In genomic region chr18:37566479-37567060, GRCh38 we compare ENCODE assay signal across 9 cellular contexts. TPM values are rescaled to one million over a fixed set of nuclear protein-coding genes. Genes with fewer than 3 reads are reported as not detected.
DNase-seq lines count a peak whose midpoint lies in the region; ATAC-seq and TF ChIP-seq lines count a peak whose summit lies in the region.
"Had no signal": no experiment of that assay in that cellular context is flagged by ENCODE, and none has a peak within 500 bp of the region (broad histone marks: within the 10 kb centered on the region; RNA-seq: fewer than 3 reads in every experiment).

No MANE protein-coding gene starts in this region.

- TF ChIP-seq CTCF in C4-2B (conservative IDR thresholded peaks at IDR 0.05) = no peak

- POLR2A ChIA-PET in naive thymus-derived CD8-positive, alpha-beta T cell (lab: Charles Lee) = no interaction called here

- DNase-seq in NCI-H1092 treated with DMSO at 0.1 percent for 48 hours (lab: John Stamatoyannopoulos, UW) (peak; percentile 89), ACHN (no peak), G401 (ENCODE audit: low spot score) (no peak), GDM1 (lab: John Stamatoyannopoulos, UW) (no peak)
- DNase-seq in effector memory CD8-positive, alpha-beta T cell = no peak
- DNase-seq in naive thymus-derived CD8-positive, alpha-beta T cell = no peak

- H3K27ac Mint-ChIP-seq in effector memory CD8-positive, alpha-beta T cell = no peak overlapping the region
- no peak overlapping the region for H3K27ac Mint-ChIP-seq in naive thymus-derived CD8-positive, alpha-beta T cell

- peak overlapping the region; percentile 40 to 53 for H3K4me3 Mint-ChIP-seq in effector memory CD8-positive, alpha-beta T cell
- peak overlapping the region; percentile 43 to 72 (median 62) for H3K4me3 Mint-ChIP-seq in naive thymus-derived CD8-positive, alpha-beta T cell

- H3K27ac ChIP-seq in C4-2B = peak overlapping the region; percentile 26; the same call in 1 of the 2 replicates
- H3K27ac ChIP-seq: SK-N-MC had no signal

- H3K4me1 Mint-ChIP-seq in effector memory CD8-positive, alpha-beta T cell (ENCODE audit: low read depth in 2 of 2) = peaks cover 10 to 14% of the 10 kb centered on the region in 2 donors
- peaks cover 11 to 24% (median 16%) of the 10 kb centered on the region in 4 donors for H3K4me1 Mint-ChIP-seq in naive thymus-derived CD8-positive, alpha-beta T cell

- in situ Hi-C loops in ACHN (cut with HindIII; ENCODE audit: low pct_ligation_motif_present, low pct_unique_long_range_greater_than_20kb, low sequenced_read_pairs) (no loop called here), G401 (cut with HindIII; ENCODE audit: low sequenced_read_pairs) (no loop called here)

- H3K27me3 Mint-ChIP-seq in effector memory CD8-positive, alpha-beta T cell = peaks cover 72 to 91% of the 10 kb centered on the region in 2 donors
- H3K27me3 Mint-ChIP-seq in naive thymus-derived CD8-positive, alpha-beta T cell = peaks cover 44 to 87% (median 65%) of the 10 kb centered on the region in 5 donors

- peaks cover 0 to 2% of the 10 kb centered on the region in 2 donors for H3K9me3 Mint-ChIP-seq in effector memory CD8-positive, alpha-beta T cell
- H3K9me3 Mint-ChIP-seq in naive thymus-derived CD8-positive, alpha-beta T cell = peaks cover 0 to 16% (median 3%) of the 10 kb centered on the region in 9 donors

- no peaks in the 10 kb centered on the region for H3K36me3 Mint-ChIP-seq in effector memory CD8-positive, alpha-beta T cell (ENCODE audit: insufficient read depth)
- peaks cover 2 to 7% (median 6%) of the 10 kb centered on the region in 3 donors for H3K36me3 Mint-ChIP-seq in naive thymus-derived CD8-positive, alpha-beta T cell

- no peak for ATAC-seq in effector memory CD8-positive, alpha-beta T cell (replicated peaks)
- no peak for ATAC-seq in naive thymus-derived CD8-positive, alpha-beta T cell
- no peak for ATAC-seq in HG03521 (IDR thresholded peaks at IDR 0.05; ENCODE audit: unreplicated experiment)

RNA-seq across cellular contexts. Expression of gene CELF4, which starts 1.0 kb away (rescaled TPM):
- total RNA-seq in naive thymus-derived CD8-positive, alpha-beta T cell = not detected
- polyA plus RNA-seq in naive thymus-derived CD8-positive, alpha-beta T cell = under 1 TPM in 2 of 3 donors, not detected in 1; 0.08 to 0.43 TPM
- total RNA-seq in G401 (2014; rRNA removed; shearing (Covaris generic)) = not detected in 2 replicates
